In the genomic region with DNA sequence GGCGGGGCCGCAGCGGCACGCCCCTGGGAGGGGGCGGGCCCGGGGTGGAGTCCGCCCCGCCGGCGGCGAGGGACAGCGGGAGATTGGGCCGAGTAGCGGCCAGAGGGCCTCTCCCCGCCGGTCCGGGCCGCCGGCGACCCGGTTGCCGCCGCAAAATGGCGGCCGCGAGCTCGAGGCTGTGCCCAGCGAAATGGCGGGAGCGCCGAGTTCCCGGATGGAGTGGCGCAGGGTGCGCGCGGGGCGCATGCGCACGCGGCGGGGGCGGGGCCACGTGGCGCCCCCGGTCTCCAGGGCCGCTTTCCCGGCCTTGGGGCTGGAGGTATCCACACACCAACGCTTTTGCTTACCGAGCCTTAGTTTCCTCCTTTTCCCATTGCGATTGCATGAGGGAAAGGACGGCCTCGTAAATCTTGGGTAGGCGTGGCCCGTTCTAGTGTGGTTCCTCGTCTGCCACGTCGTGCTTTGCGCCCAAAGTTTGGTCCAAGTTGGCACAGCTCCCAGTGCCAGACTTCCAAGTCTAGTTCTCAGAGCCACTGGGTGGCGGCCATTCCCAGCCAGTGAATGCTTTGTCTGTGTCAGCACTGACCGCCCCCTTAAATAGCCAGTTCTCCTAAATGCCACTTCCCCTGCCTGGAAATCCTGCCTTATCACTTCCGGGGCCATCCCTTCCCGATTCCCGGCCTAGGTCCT, we compare ENCODE assay signal across 1 cellular context.
A peak's percentile ranks its signal among the peaks of the same experiment; 100 is the strongest.
TF ChIP-seq lines count a peak whose summit lies in the region.

No MANE protein-coding gene starts in this region.

TF ChIP-seq in liver, 16 proteins besides CTCF, POLR2A, EP300 and RAD21 (continued from another document):
- TF ChIP-seq, protein P1, sequence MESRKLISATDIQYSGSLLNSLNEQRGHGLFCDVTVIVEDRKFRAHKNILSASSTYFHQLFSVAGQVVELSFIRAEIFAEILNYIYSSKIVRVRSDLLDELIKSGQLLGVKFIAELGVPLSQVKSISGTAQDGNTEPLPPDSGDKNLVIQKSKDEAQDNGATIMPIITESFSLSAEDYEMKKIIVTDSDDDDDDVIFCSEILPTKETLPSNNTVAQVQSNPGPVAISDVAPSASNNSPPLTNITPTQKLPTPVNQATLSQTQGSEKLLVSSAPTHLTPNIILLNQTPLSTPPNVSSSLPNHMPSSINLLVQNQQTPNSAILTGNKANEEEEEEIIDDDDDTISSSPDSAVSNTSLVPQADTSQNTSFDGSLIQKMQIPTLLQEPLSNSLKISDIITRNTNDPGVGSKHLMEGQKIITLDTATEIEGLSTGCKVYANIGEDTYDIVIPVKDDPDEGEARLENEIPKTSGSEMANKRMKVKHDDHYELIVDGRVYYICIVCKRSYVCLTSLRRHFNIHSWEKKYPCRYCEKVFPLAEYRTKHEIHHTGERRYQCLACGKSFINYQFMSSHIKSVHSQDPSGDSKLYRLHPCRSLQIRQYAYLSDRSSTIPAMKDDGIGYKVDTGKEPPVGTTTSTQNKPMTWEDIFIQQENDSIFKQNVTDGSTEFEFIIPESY (IDR thresholded peaks at IDR 0.05) = no peak
- TF ChIP-seq FOXA2 (IDR thresholded peaks at IDR 0.05) = no peak
- TF ChIP-seq RXRA (IDR thresholded peaks at IDR 0.05) = peak in 1 of 2 donors; percentile 38
